Comparison of ENCODE assay signal across 10 cellular contexts in genomic region chr2:36359006-36359580, GRCh38. TPM values are rescaled to one million over a fixed set of nuclear protein-coding genes. Genes with fewer than 3 reads are reported as not detected.
DNase-seq lines count a peak whose midpoint lies in the region; ATAC-seq and TF ChIP-seq lines count a peak whose summit lies in the region.
"Had no signal": no experiment of that assay in that cellular context is flagged by ENCODE, and none has a peak within 500 bp of the region (broad histone marks: within the 10 kb centered on the region; RNA-seq: fewer than 3 reads in every experiment).

No MANE protein-coding gene starts in this region.

- DNase-seq in natural killer cell (no peak), WTC11 (ENCODE audit: low spot score) (no peak), kidney glomerular epithelial cell (lab: John Stamatoyannopoulos, UW) (peak; percentile 32), vagina (ENCODE audit: extremely low spot score in 2 of 2) (no peak), DMS114 treated with DMSO at 0.1 percent for 48 hours (lab: John Stamatoyannopoulos, UW; ENCODE audit: unreplicated experiment) (no peak), COR-L47 (lab: John Stamatoyannopoulos, UW) (no peak)
- no peak for DNase-seq in natural killer cell treated with Interleukin-12 subunit alpha and Interleukin-12 subunit beta and Interleukin-15 and Interleukin-18, amount 100 ng/mL, for 72 hours (ENCODE audit: low spot score)
- DNase-seq: caudate nucleus had no signal

- CTCF ChIA-PET in WTC11 (lab: Charles Lee), result interaction anchor here (1.1 to 7.1 kb wide), 3 partner anchors 17 to 101 kb away, joined by 4 to 62 read pairs (median 8); no protein-coding TSS in a partner anchor

- no peak overlapping the region for H3K27ac Mint-ChIP-seq in natural killer cell
- H3K27ac Mint-ChIP-seq in natural killer cell treated with Interleukin-12 subunit alpha and Interleukin-12 subunit beta and Interleukin-15 and Interleukin-18, amount 100 ng/mL, for 72 hours, result no peak overlapping the region
- H3K27ac Mint-ChIP-seq in WTC11, result peak overlapping the region; percentile 41

- no peak for TF ChIP-seq POLR2A in vagina (IDR thresholded peaks at IDR 0.05)

- H3K9me3 ChIP-seq in vagina, result no peaks in the 10 kb centered on the region
- H3K9me3 ChIP-seq: neutrophil had no signal

- no peaks in the 10 kb centered on the region for H3K27me3 ChIP-seq in vagina

- H3K4me1 Mint-ChIP-seq in natural killer cell (peaks cover 34 to 37% of the 10 kb centered on the region in 2 donors), WTC11 (peaks cover 74% of the 10 kb centered on the region)
- peaks cover 22 to 28% of the 10 kb centered on the region in 2 donors for H3K4me1 Mint-ChIP-seq in natural killer cell treated with Interleukin-12 subunit alpha and Interleukin-12 subunit beta and Interleukin-15 and Interleukin-18, amount 100 ng/mL, for 72 hours (ENCODE audit: low read depth in 2 of 2)

- peaks cover 74% of the 10 kb centered on the region for H3K4me1 ChIP-seq in vagina

- no peaks in the 10 kb centered on the region for H3K36me3 ChIP-seq in vagina
- H3K36me3 ChIP-seq: neutrophil had no signal

- H3K27ac ChIP-seq in vagina, result peak overlapping the region; percentile 86
- H3K27ac ChIP-seq: neutrophil had no signal

- no peaks in the 10 kb centered on the region for H3K36me3 Mint-ChIP-seq in natural killer cell
- no peaks in the 10 kb centered on the region for H3K36me3 Mint-ChIP-seq in natural killer cell treated with Interleukin-12 subunit alpha and Interleukin-12 subunit beta and Interleukin-15 and Interleukin-18, amount 100 ng/mL, for 72 hours
- H3K36me3 Mint-ChIP-seq in WTC11, result no peaks in the 10 kb centered on the region

- H3K4me3 Mint-ChIP-seq in natural killer cell (peak overlapping the region; percentile 50), WTC11 (peak overlapping the region; percentile 98)
- no peak overlapping the region for H3K4me3 Mint-ChIP-seq in natural killer cell treated with Interleukin-12 subunit alpha and Interleukin-12 subunit beta and Interleukin-15 and Interleukin-18, amount 100 ng/mL, for 72 hours

- no peaks in the 10 kb centered on the region for H3K9me3 Mint-ChIP-seq in natural killer cell
- H3K9me3 Mint-ChIP-seq in natural killer cell treated with Interleukin-12 subunit alpha and Interleukin-12 subunit beta and Interleukin-15 and Interleukin-18, amount 100 ng/mL, for 72 hours, result no peaks in the 10 kb centered on the region
- H3K9me3 Mint-ChIP-seq in WTC11, result no peaks in the 10 kb centered on the region

- ATAC-seq in natural killer cell (no peak), WTC11 (no peak), HG03457 (IDR thresholded peaks at IDR 0.05; ENCODE audit: unreplicated experiment) (no peak)
- no peak for ATAC-seq in natural killer cell treated with Interleukin-12 subunit alpha and Interleukin-12 subunit beta and Interleukin-15 and Interleukin-18, amount 100 ng/mL, for 72 hours

- peak overlapping the region in 1 of 2 donors; percentile 97 for H3K4me3 ChIP-seq in vagina

- POLR2A ChIA-PET in WTC11 (lab: Charles Lee), result no interaction called here

- H3K27me3 Mint-ChIP-seq in natural killer cell (ENCODE audit: low read depth in 2 of 2) (no peaks in the 10 kb centered on the region), WTC11 (ENCODE audit: low read depth) (peaks cover 14% of the 10 kb centered on the region)
- H3K27me3 Mint-ChIP-seq in natural killer cell treated with Interleukin-12 subunit alpha and Interleukin-12 subunit beta and Interleukin-15 and Interleukin-18, amount 100 ng/mL, for 72 hours, result peaks cover 8 to 16% of the 10 kb centered on the region in 2 donors

- intact Hi-C loops in natural killer cell (cut with micrococcal nuclease) (loop anchor here (10.0 kb wide), 1 partner anchor 146 kb away; no protein-coding TSS in a partner anchor), vagina (cut with DNase I) (loop anchor here (5.0 to 10.0 kb wide), 4 partner anchors 96 to 426 kb away; no protein-coding TSS in a partner anchor)

- TF ChIP-seq CTCF in natural killer cell (IDR thresholded peaks at IDR 0.05), result peak; percentile 53
- no peak for TF ChIP-seq CTCF in WTC11 (IDR thresholded peaks at IDR 0.05)
- TF ChIP-seq CTCF in vagina (IDR thresholded peaks at IDR 0.05), result no peak

TF ChIP-seq in WTC11, 78 proteins besides CTCF, POLR2A, EP300 and RAD21 (continues in another document):
- TF ChIP-seq TCF7 (CRISPR knock-in tag; IDR thresholded peaks at IDR 0.05; ENCODE audit: low read depth) (no peak), SP1 (CRISPR knock-in tag; conservative IDR thresholded peaks at IDR 0.05) (no peak), ATF2 (CRISPR knock-in tag; IDR thresholded peaks at IDR 0.05; ENCODE audit: borderline replicate concordance, low read depth) (no peak), ELF4 (CRISPR knock-in tag; IDR thresholded peaks at IDR 0.05; ENCODE audit: low read depth) (no peak), NFATC4 (CRISPR knock-in tag; IDR thresholded peaks at IDR 0.05) (no peak), MAX (CRISPR knock-in tag; IDR thresholded peaks at IDR 0.05) (no peak), ETV6 (CRISPR knock-in tag; IDR thresholded peaks at IDR 0.05) (no peak), MYBL2 (CRISPR knock-in tag; IDR thresholded peaks at IDR 0.05) (no peak), NR3C1 (CRISPR knock-in tag; conservative IDR thresholded peaks at IDR 0.05; ENCODE audit: low read depth) (no peak), NFE2L1 (CRISPR knock-in tag; IDR thresholded peaks at IDR 0.05) (no peak), RORB (CRISPR knock-in tag; IDR thresholded peaks at IDR 0.05) (no peak), USF2 (CRISPR knock-in tag; IDR thresholded peaks at IDR 0.05) (no peak), GABPB1 (CRISPR knock-in tag; IDR thresholded peaks at IDR 0.05) (no peak), SOX15 (CRISPR knock-in tag; IDR thresholded peaks at IDR 0.05) (no peak)
- TF ChIP-seq, protein P1, sequence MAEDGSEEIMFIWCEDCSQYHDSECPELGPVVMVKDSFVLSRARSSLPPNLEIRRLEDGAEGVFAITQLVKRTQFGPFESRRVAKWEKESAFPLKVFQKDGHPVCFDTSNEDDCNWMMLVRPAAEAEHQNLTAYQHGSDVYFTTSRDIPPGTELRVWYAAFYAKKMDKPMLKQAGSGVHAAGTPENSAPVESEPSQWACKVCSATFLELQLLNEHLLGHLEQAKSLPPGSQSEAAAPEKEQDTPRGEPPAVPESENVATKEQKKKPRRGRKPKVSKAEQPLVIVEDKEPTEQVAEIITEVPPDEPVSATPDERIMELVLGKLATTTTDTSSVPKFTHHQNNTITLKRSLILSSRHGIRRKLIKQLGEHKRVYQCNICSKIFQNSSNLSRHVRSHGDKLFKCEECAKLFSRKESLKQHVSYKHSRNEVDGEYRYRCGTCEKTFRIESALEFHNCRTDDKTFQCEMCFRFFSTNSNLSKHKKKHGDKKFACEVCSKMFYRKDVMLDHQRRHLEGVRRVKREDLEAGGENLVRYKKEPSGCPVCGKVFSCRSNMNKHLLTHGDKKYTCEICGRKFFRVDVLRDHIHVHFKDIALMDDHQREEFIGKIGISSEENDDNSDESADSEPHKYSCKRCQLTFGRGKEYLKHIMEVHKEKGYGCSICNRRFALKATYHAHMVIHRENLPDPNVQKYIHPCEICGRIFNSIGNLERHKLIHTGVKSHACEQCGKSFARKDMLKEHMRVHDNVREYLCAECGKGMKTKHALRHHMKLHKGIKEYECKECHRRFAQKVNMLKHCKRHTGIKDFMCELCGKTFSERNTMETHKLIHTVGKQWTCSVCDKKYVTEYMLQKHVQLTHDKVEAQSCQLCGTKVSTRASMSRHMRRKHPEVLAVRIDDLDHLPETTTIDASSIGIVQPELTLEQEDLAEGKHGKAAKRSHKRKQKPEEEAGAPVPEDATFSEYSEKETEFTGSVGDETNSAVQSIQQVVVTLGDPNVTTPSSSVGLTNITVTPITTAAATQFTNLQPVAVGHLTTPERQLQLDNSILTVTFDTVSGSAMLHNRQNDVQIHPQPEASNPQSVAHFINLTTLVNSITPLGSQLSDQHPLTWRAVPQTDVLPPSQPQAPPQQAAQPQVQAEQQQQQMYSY (CRISPR knock-in tag; IDR thresholded peaks at IDR 0.05), result no peak
- TF ChIP-seq, protein P2, sequence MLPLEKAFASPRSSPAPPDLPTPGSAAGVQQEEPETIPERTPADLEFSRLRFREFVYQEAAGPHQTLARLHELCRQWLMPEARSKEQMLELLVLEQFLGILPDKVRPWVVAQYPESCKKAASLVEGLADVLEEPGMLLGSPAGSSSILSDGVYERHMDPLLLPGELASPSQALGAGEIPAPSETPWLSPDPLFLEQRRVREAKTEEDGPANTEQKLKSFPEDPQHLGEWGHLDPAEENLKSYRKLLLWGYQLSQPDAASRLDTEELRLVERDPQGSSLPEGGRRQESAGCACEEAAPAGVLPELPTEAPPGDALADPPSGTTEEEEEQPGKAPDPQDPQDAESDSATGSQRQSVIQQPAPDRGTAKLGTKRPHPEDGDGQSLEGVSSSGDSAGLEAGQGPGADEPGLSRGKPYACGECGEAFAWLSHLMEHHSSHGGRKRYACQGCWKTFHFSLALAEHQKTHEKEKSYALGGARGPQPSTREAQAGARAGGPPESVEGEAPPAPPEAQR (CRISPR knock-in tag; IDR thresholded peaks at IDR 0.05), result no peak

RNA-seq across cellular contexts. Expression of gene CRIM1, which starts 3.5 kb away (rescaled TPM):
- total RNA-seq in natural killer cell, result 10 to 100 TPM; 19.3 to 34.1 (median 32.9) TPM
- 10 to 100 TPM in 1 of 2 donors, 1 to 10 TPM in 1; 6.6 to 13.6 TPM for total RNA-seq in natural killer cell treated with Interleukin-12 subunit alpha and Interleukin-12 subunit beta and Interleukin-15 and Interleukin-18, amount 100 ng/mL, for 72 hours
- total RNA-seq in WTC11 (2021), result 24.1 to 25.1 TPM (median 24.3 TPM) in 3 replicates
- 60.4 TPM for total RNA-seq in vagina
